Comparison of ENCODE assay signal across 9 cellular contexts in genomic region chr4:2006956-2007653, GRCh38. TPM values are rescaled to one million over a fixed set of nuclear protein-coding genes. Genes with fewer than 3 reads are reported as not detected.
DNase-seq lines count a peak whose midpoint lies in the region; ATAC-seq, FAIRE-seq and TF ChIP-seq lines count a peak whose summit lies in the region.
"Had no signal": no experiment of that assay in that cellular context is flagged by ENCODE, and none has a peak within 500 bp of the region (broad histone marks: within the 10 kb centered on the region; RNA-seq: fewer than 3 reads in every experiment).

No MANE protein-coding gene starts in this region.

- peaks cover 54% of the 10 kb centered on the region for H3K36me3 Mint-ChIP-seq in brain

- H3K4me1 Mint-ChIP-seq in brain: peaks cover 37% of the 10 kb centered on the region

- H3K4me1 ChIP-seq in A673 (ENCODE audit: insufficient read depth, low read length, poor library complexity, severe bottlenecking) (no peaks in the 10 kb centered on the region), HUES6 (ENCODE audit: control insufficient read depth, insufficient read depth, low read length) (peaks cover 5% of the 10 kb centered on the region; the same call in 1 of the 2 replicates), mesodermal cell (ENCODE audit: control insufficient read depth, insufficient read depth, low read length, poor library complexity, severe bottlenecking) (no peaks in the 10 kb centered on the region)

- peaks cover 3% of the 10 kb centered on the region for H3K27me3 Mint-ChIP-seq in brain

- H3K9me3 ChIP-seq in A673 (ENCODE audit: low read depth, low read length, poor library complexity, severe bottlenecking) (no peaks in the 10 kb centered on the region), HUES6 (ENCODE audit: control insufficient read depth, insufficient read depth, low read depth, low read length) (no peaks in the 10 kb centered on the region), mesodermal cell (ENCODE audit: control insufficient read depth, low read length) (no peaks in the 10 kb centered on the region)
- H3K9me3 ChIP-seq: gastrocnemius medialis had no signal

- CTCF ChIA-PET in A673 (lab: Charles Lee): interaction anchor here (0.5 kb wide), 1 partner anchor 331 kb away, joined by 3 read pairs; no protein-coding TSS in a partner anchor

- FAIRE-seq in HTR-8/SVneo (lab: Jason Lieb, UNC): no peak

- BruUV-seq in A673 (replicated peaks; lab: Mats Ljungman, UMichigan): TSS peak; percentile 58

- H3K27ac Mint-ChIP-seq in brain: peak overlapping the region; percentile 91 to 97 (median 94)

- H3K27me3 ChIP-seq in A673 (replicated peaks; ENCODE audit: insufficient read depth, low read depth, low read length, poor library complexity) (no peaks in the 10 kb centered on the region), HUES6 (ENCODE audit: control insufficient read depth, insufficient read depth, low read length) (no peaks in the 10 kb centered on the region)
- H3K27me3 ChIP-seq: gastrocnemius medialis had no signal

- peaks cover 3 to 14% (median 8%) of the 10 kb centered on the region in 5 experiments for H3K9me3 Mint-ChIP-seq in brain

- POLR2A ChIA-PET in A673 (lab: Charles Lee; ENCODE audit: low non-redundant PET): interaction anchor here (0.8 kb wide), 1 partner anchor 9 kb away, joined by 3 read pairs; no protein-coding TSS in a partner anchor

- 95 to 97% methylated on average over 12 to 13 of the region's 15 CpGs for WGBS in mesodermal cell (ENCODE audit: insufficient coverage in 2 of 2), 2 experiments

- ATAC-seq in HG02885 (IDR thresholded peaks at IDR 0.05; ENCODE audit: poor library complexity, unreplicated experiment): no peak
- ATAC-seq: gastrocnemius medialis had no signal

- intact Hi-C loops in A673 (cut with micrococcal nuclease; ENCODE audit: unreplicated experiment): no loop called here

- no peak overlapping the region for H3K27ac ChIP-seq in A673 (ENCODE audit: low read depth, low read length, poor library complexity, severe bottlenecking)
- H3K27ac ChIP-seq in HUES6 (ENCODE audit: low read depth, low read length): no peak overlapping the region
- no peak overlapping the region for H3K27ac ChIP-seq in mesodermal cell (ENCODE audit: low read depth, low read length, severe bottlenecking)

- no peak for TF ChIP-seq CTCF in A673 (conservative IDR thresholded peaks at IDR 0.05; ENCODE audit: low read depth, low read length)
- TF ChIP-seq CTCF in brain (conservative IDR thresholded peaks at IDR 0.05): no peak

- DNase-seq in A673 (ENCODE audit: low spot score) (no peak), ecto neural progenitor cell (ENCODE audit: low spot score) (no peak), HTR-8/SVneo (ENCODE audit: insufficient read length, low spot score) (no peak)
- DNase-seq in stimulated activated CD4-positive, alpha-beta T cell treated with anti-CD3 and anti-CD28 coated beads, Interleukin-4, amount 100 ng/mL, for 4 hours: no peak
- DNase-seq: gastrocnemius medialis had no signal

- H3K36me3 ChIP-seq in A673 (ENCODE audit: insufficient read depth, low read length, poor library complexity, severe bottlenecking) (peaks cover 29% of the 10 kb centered on the region), HUES6 (ENCODE audit: control insufficient read depth, insufficient read depth, low read length) (peaks cover 9% of the 10 kb centered on the region), mesodermal cell (ENCODE audit: control insufficient read depth, insufficient read depth, low read length) (peaks cover 41% of the 10 kb centered on the region)

- H3K9ac ChIP-seq in HUES6 (ENCODE audit: low read length): no peak overlapping the region

- peak overlapping the region; percentile 95 to 100 (median 97) for H3K4me3 Mint-ChIP-seq in brain

- H3K4me3 ChIP-seq in A673 (ENCODE audit: low read depth, low read length, poor library complexity, severe bottlenecking): peak overlapping the region; percentile 70
- peak overlapping the region; percentile 100 for H3K4me3 ChIP-seq in HUES6 (ENCODE audit: low read depth, low read length)
- H3K4me3 ChIP-seq in mesodermal cell (ENCODE audit: extremely low read depth, insufficient read depth, low read length, poor library complexity, severe bottlenecking): peak overlapping the region; percentile 69

RNA-seq across cellular contexts. Expression of gene NELFA, which starts 1.7 kb away (rescaled TPM):
- total RNA-seq in A673 (2021): 58.3 and 59.3 TPM in 2 replicates
- 57.1 TPM for polyA plus RNA-seq in brain (ENCODE audit: insufficient read depth, low read depth, low replicate concordance)
- 34.7 TPM for polyA plus RNA-seq in mesodermal cell (2013, experiment 1 of 2)
- 30.7 TPM for polyA plus RNA-seq in mesodermal cell (2013, experiment 2 of 2)

RNA-seq across cellular contexts. Expression of gene NAT8L, which starts 52.0 kb away (rescaled TPM):
- total RNA-seq in A673 (2021): 2.5 and 3.4 TPM in 2 replicates
- 36.3 TPM for polyA plus RNA-seq in brain (ENCODE audit: insufficient read depth, low read depth, low replicate concordance)
- polyA plus RNA-seq in mesodermal cell (2013, experiment 1 of 2): 0.52 TPM
- polyA plus RNA-seq in mesodermal cell (2013, experiment 2 of 2): 0.51 TPM
